In the genomic region with DNA sequence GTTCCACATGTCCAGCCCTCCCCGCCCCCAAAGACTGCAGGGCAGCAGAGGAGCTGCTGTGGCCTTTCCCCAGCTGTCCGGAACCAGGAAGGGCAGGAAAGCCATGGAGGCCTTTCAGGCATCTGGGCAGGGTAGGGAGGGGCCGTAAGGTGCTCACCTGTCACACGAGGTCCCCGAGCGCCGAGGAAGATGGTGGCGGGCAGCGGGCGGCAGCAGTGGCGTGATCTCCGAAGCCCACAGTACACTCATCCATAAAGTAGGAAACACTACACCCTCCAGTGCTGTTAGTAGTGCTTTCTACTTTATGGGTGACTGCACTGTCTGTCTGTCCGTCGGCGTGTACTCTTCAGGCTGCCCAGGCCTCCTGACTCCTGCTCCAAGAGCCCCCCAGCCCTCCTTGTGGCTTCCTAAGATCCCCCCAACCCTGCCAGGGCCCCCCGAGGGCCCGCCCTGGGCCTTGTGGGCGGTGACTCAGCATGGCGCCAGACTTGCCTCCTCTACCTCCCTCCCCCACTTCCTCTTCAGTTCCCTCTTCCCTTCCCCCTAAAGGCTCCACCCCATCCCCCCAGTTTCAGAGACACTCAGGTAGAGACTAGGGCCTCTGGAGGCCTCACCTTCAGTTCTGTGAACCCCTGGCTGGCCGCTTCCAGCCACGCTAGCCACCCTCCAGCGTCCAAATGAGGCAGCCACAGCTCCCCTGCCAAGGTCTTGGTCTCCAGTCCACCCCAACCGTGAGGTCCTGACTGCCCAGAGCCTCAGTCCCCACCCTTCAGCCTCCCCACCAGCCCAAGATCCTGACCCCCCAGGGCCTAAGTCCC, we compare ENCODE assay signal across 8 cellular contexts. TPM values are rescaled to one million over a fixed set of nuclear protein-coding genes. Genes with fewer than 3 reads are reported as not detected.
A peak's percentile ranks its signal among the peaks of the same experiment; 100 is the strongest.
DNase-seq lines count a peak whose midpoint lies in the region; ATAC-seq and TF ChIP-seq lines count a peak whose summit lies in the region.

No MANE protein-coding gene starts in this region.

- peaks cover 5% of the 10 kb centered on the region; the same call in 1 of the 2 replicates for H3K4me1 ChIP-seq in H9 (ENCODE audit: insufficient read depth, low read length)
- peaks cover 57% of the 10 kb centered on the region for H3K4me1 ChIP-seq in effector memory CD4-positive, alpha-beta T cell (ENCODE audit: control insufficient read depth, insufficient read depth, low read length, poor library complexity, severe bottlenecking)
- peaks cover 0 to 8% (median 4%) of the 10 kb centered on the region in 4 donors for H3K4me1 ChIP-seq in sigmoid colon

- no peak overlapping the region for H2BK5ac ChIP-seq in H9 (ENCODE audit: insufficient read length, low read length)

- peak overlapping the region; percentile 73 for H3K14ac ChIP-seq in H9 (ENCODE audit: insufficient read depth, low read length)

- H3K4me1 Mint-ChIP-seq in H9 (peaks cover 35 to 44% of the 10 kb centered on the region in 2 experiments), osteocyte (ENCODE audit: unreplicated experiment) (no peaks in the 10 kb centered on the region)

- no peaks in the 10 kb centered on the region for H3K79me2 ChIP-seq in H9 (ENCODE audit: insufficient read depth, low read length)

- no peak overlapping the region for H4K5ac ChIP-seq in H9 (ENCODE audit: insufficient read length, low read depth, low read length)

- no peaks in the 10 kb centered on the region for H3K23me2 ChIP-seq in H9 (ENCODE audit: insufficient read length, low read depth, low read length, poor library complexity, severe bottlenecking)

- H4K20me1 ChIP-seq in H9 (ENCODE audit: control insufficient read depth, insufficient read depth, insufficient read length) = no peaks in the 10 kb centered on the region

- TF ChIP-seq CTCF in H9 (conservative IDR thresholded peaks at IDR 0.05) = no peak
- TF ChIP-seq CTCF in sigmoid colon (IDR thresholded peaks at IDR 0.05) = no peak
- no peak for TF ChIP-seq CTCF in osteocyte (IDR thresholded peaks at IDR 0.05)

- TF ChIP-seq EP300 in sigmoid colon (IDR thresholded peaks at IDR 0.05) = no peak

- H3K27ac Mint-ChIP-seq in H9 = peak overlapping the region in 2 of 3 experiments; percentile 28 to 87; a peak in 3 of 7 replicates
- no peak overlapping the region for H3K27ac Mint-ChIP-seq in osteocyte (ENCODE audit: unreplicated experiment)

- H3K9ac ChIP-seq in H9 (ENCODE audit: extremely low read depth, insufficient read length, low read length) = no peak overlapping the region

- no peak overlapping the region for H3K23ac ChIP-seq in H9 (ENCODE audit: insufficient read length, low read depth, low read length)

- H3K36me3 ChIP-seq in effector memory CD4-positive, alpha-beta T cell (ENCODE audit: control insufficient read depth, insufficient read depth, low read length) = peaks cover 23% of the 10 kb centered on the region
- no peaks in the 10 kb centered on the region for H3K36me3 ChIP-seq in sigmoid colon

- no peak overlapping the region for H3K56ac ChIP-seq in H9 (ENCODE audit: insufficient read length, low read depth, low read length)

- no peak overlapping the region for H2BK120ac ChIP-seq in H9 (ENCODE audit: low read depth, low read length, poor library complexity, severe bottlenecking)

- TF ChIP-seq POLR2A in sigmoid colon (IDR thresholded peaks at IDR 0.05) = no peak

- H3K4me3 Mint-ChIP-seq in H9 (0 out of 5 replicates have a peak overlapping the region, but pooled peaks of 1 of the 2 experiments have one; percentile 42), osteocyte (ENCODE audit: unreplicated experiment) (no peak overlapping the region)

- H3K27me3 ChIP-seq in H9 (ENCODE audit: insufficient read depth, low read length) (no peaks in the 10 kb centered on the region), sigmoid colon (peaks cover 0 to 15% (median 0%) of the 10 kb centered on the region in 3 donors)
- no peaks in the 10 kb centered on the region for H3K27me3 ChIP-seq in effector memory CD4-positive, alpha-beta T cell (replicated peaks; ENCODE audit: control insufficient read depth, insufficient read depth, low read length, poor library complexity, severe bottlenecking)

- no peak overlapping the region for H2AK5ac ChIP-seq in H9 (ENCODE audit: insufficient read length, low read length)

- H2BK20ac ChIP-seq in H9 (ENCODE audit: low read depth, low read length, poor library complexity, severe bottlenecking) = no peak overlapping the region

- no peak overlapping the region for H3K27ac ChIP-seq in H9 (ENCODE audit: insufficient read length, low read depth, low read length)
- peak overlapping the region; percentile 98 for H3K27ac ChIP-seq in effector memory CD4-positive, alpha-beta T cell (ENCODE audit: insufficient read depth, low read length, poor library complexity, severe bottlenecking)
- peak overlapping the region; percentile 31 to 68 (median 54) for H3K27ac ChIP-seq in sigmoid colon

- no peak overlapping the region for H3K4me2 ChIP-seq in H9 (ENCODE audit: insufficient read depth, insufficient read length, low read length)

- H3K18ac ChIP-seq in H9 (ENCODE audit: insufficient read length, low read depth, low read length) = peak overlapping the region; percentile 79

- H3K79me1 ChIP-seq in H9 (ENCODE audit: insufficient read depth, low read depth, low read length, poor library complexity, severe bottlenecking) = no peaks in the 10 kb centered on the region

- intact Hi-C loops in sigmoid colon (cut with DNase I) = no loop called here

- H2BK12ac ChIP-seq in H9 (ENCODE audit: insufficient read length, low read depth, low read length) = peak overlapping the region; percentile 26

- H2BK15ac ChIP-seq in H9 (ENCODE audit: low read depth, low read length) = no peak overlapping the region

- no peaks in the 10 kb centered on the region for H3K9me3 Mint-ChIP-seq in H9
- H3K9me3 Mint-ChIP-seq in osteocyte (ENCODE audit: unreplicated experiment) = no peaks in the 10 kb centered on the region

- ATAC-seq in GM19351 (IDR thresholded peaks at IDR 0.05; ENCODE audit: unreplicated experiment) = no peak

- H3K4ac ChIP-seq in H9 (ENCODE audit: low read depth, low read length) = peak overlapping the region; percentile 12; the same call in 1 of the 2 replicates

- WGBS in H9 (ENCODE audit: extremely low coverage, insufficient read length, low lambda C conversion rate) = no CpG with 5 or more reads among the region's 23 CpGs
- WGBS in sigmoid colon, 2 donors = 47 to 78% methylated on average over 23 of the region's 23 CpGs

- H3K27me3 Mint-ChIP-seq in H9 (ENCODE audit: low read depth) = peaks cover 14% of the 10 kb centered on the region
- H3K27me3 Mint-ChIP-seq in osteocyte (ENCODE audit: unreplicated experiment) = peaks cover 8% of the 10 kb centered on the region

- H3K9me3 ChIP-seq in H9 (ENCODE audit: control insufficient read depth, low read depth, low read length) (no peaks in the 10 kb centered on the region), sigmoid colon (no peaks in the 10 kb centered on the region)
- H3K9me3 ChIP-seq in effector memory CD4-positive, alpha-beta T cell (ENCODE audit: control insufficient read depth, low read length) = no peaks in the 10 kb centered on the region

- no peaks in the 10 kb centered on the region for H3K36me3 Mint-ChIP-seq in H9 (ENCODE audit: insufficient read depth in 1 of 3, low read depth in 3 of 3)
- H3K36me3 Mint-ChIP-seq in osteocyte (ENCODE audit: unreplicated experiment) = no peaks in the 10 kb centered on the region

- no peak overlapping the region for H4K8ac ChIP-seq in H9 (replicated peaks; ENCODE audit: insufficient read length, low read depth, low read length)

- no peak overlapping the region for H2AFZ ChIP-seq in H9 (ENCODE audit: low read length)

- DNase-seq in H9 (peak; percentile 42), sigmoid colon (no peak), DMS 273 treated with DMSO at 0.1 percent for 48 hours (lab: John Stamatoyannopoulos, UW) (no peak), osteocyte (ENCODE audit: extremely low spot score, unreplicated experiment) (no peak), SW 1271 (lab: John Stamatoyannopoulos, UW) (no peak)
- DNase-seq in activated CD4-positive, alpha-beta T cell treated with anti-CD3 and anti-CD28 coated beads for 24 hours (ENCODE audit: low read depth in 2 of 2) = peak; percentile 67 to 82
- DNase-seq in effector memory CD4-positive, alpha-beta T cell = peak in 2 of 3 donors; percentile 54 to 62

- H3K4me3 ChIP-seq in effector memory CD4-positive, alpha-beta T cell (ENCODE audit: insufficient read depth, low read depth, low read length, poor library complexity, severe bottlenecking) = peak overlapping the region; percentile 98
- H3K4me3 ChIP-seq in sigmoid colon = peak overlapping the region in 3 of 4 donors; percentile 23 to 48 (median 37)

- H3T11ph ChIP-seq in H9 (ENCODE audit: low read length) = no peak overlapping the region

- H4K91ac ChIP-seq in H9 (ENCODE audit: insufficient read length, low read depth, low read length) = no peak overlapping the region

RNA-seq across cellular contexts. Expression of a gene that starts 2.6 kb away (rescaled TPM):
- 17.3 and 19.0 TPM in 2 replicates for total RNA-seq in H9 (2021)
- 10 to 100 TPM; 12.5 to 28.4 (median 17.0) TPM for total RNA-seq in sigmoid colon
- 1 to 10 TPM in 2 of 3 donors, under 1 TPM in 1; 0.69 to 7.2 (median 3.6) TPM for polyA plus RNA-seq in sigmoid colon
- 0.05 TPM in 1 of 2 replicates, not detected in the other for total RNA-seq in osteocyte

RNA-seq across cellular contexts. Expression of a gene that starts 20.8 kb away (rescaled TPM):
- 107 and 109 TPM in 2 replicates for total RNA-seq in H9 (2021)
- total RNA-seq in sigmoid colon = 10 to 100 TPM; 50.5 to 65.3 (median 57.4) TPM
- 100 to 1,000 TPM in 1 of 3 donors, 10 to 100 TPM in 2; 90.1 to 114 (median 99.3) TPM for polyA plus RNA-seq in sigmoid colon
- total RNA-seq in osteocyte = 77.0 and 80.6 TPM in 2 replicates

RNA-seq across cellular contexts. Expression of a gene that starts 50.5 kb away (rescaled TPM):
- total RNA-seq in H9 (2021) = not detected in 2 replicates
- under 1 TPM in 1 of 4 donors, not detected in 3; 0.36 TPM for total RNA-seq in sigmoid colon
- polyA plus RNA-seq in sigmoid colon = under 1 TPM in 1 of 3 donors, not detected in 2; 0.44 TPM
- total RNA-seq in osteocyte = not detected in 2 replicates

Comparison
In these comparisons a context has a peak if more than half of its experiments do, and no peak if none do; other contexts are left out.
1. DNase-seq: peak in H9 (single experiment), activated CD4-positive, alpha-beta T cell treated with anti-CD3 and anti-CD28 coated beads for 24 hours (2 of 2) and effector memory CD4-positive, alpha-beta T cell (2 of 3); none in sigmoid colon (single experiment), DMS 273 treated with DMSO at 0.1 percent for 48 hours (single experiment), osteocyte (single experiment) and SW 1271 (0 of 2).
2. RNA of a gene that starts 2.6 kb away (total RNA-seq): 12.5 to 28.4 TPM in sigmoid colon and 17.3 to 19.0 TPM in H9; 0.05 TPM in osteocyte; every median in the first group is over 10 times any median in the second.